12 cellular contexts compared by ENCODE assay signal in genomic region chr21:38809170-38809878, GRCh38. TPM values are rescaled to one million over a fixed set of nuclear protein-coding genes. Genes with fewer than 3 reads are reported as not detected.
A peak's percentile ranks its signal among the peaks of the same experiment; 100 is the strongest.
DNase-seq lines count a peak whose midpoint lies in the region; ATAC-seq, FAIRE-seq and TF ChIP-seq lines count a peak whose summit lies in the region.
"Had no signal": no experiment of that assay in that cellular context is flagged by ENCODE, and none has a peak within 500 bp of the region (broad histone marks: within the 10 kb centered on the region; RNA-seq: fewer than 3 reads in every experiment).

No MANE protein-coding gene starts in this region.

- POLR2A ChIA-PET in HepG2 (lab: Yijun Ruan, JAX), result interaction anchor here (0.6 to 3.5 kb wide), 7 partner anchors 9 to 275 kb away, joined by 3 to 33 read pairs (median 5); no protein-coding TSS in a partner anchor

- peak overlapping the region; percentile 97 for H3K9ac ChIP-seq in HepG2 (ENCODE audit: insufficient read depth, low read depth, low read length)

- intact Hi-C loops in ascending aorta (cut with DNase I) (loop anchor here (2.0 to 5.0 kb wide), 7 partner anchors 13 to 322 kb away; no protein-coding TSS in a partner anchor), HepG2 (cut with micrococcal nuclease; ENCODE audit: unreplicated experiment) (loop anchor here (5.0 to 10.0 kb wide), 2 partner anchors 223 to 325 kb away; no protein-coding TSS in a partner anchor), testis (cut with DNase I; ENCODE audit: low total_unique reads) (no loop called here)

- H3K27me3 ChIP-seq in ascending aorta, result no peaks in the 10 kb centered on the region
- no peaks in the 10 kb centered on the region; a peak in 1 of 5 replicates for H3K27me3 ChIP-seq in HepG2 (ENCODE audit: control insufficient read depth in 1 of 2, insufficient read depth in 2 of 2, low read length in 2 of 2)
- no peaks in the 10 kb centered on the region for H3K27me3 ChIP-seq in testis

- CTCF ChIA-PET in HepG2 (lab: Yijun Ruan, JAX; ENCODE audit: low intra/inter-chr PET ratio, low total read pairs), result no interaction called here

- DNase-seq in SIG-M5 treated with dmso at 0.1 percent for 504 hours (lab: John Stamatoyannopoulos, UW; ENCODE audit: unreplicated experiment) (peak; percentile 74), SIG-M5 (lab: John Stamatoyannopoulos, UW) (no peak), ascending aorta (ENCODE audit: low spot score in 2 of 2) (no peak), HepG2 (ENCODE audit: low spot score) (no peak), testis (no peak)
- DNase-seq: 8988T; activated T-cell treated with anti-CD3 and anti-CD28 coated beads, Interleukin-2, amount 50 U/mL, for 1 hour; nephron progenitor cell had no signal

- FAIRE-seq in HepG2 (lab: Jason Lieb, UNC), result no peak
- FAIRE-seq: endometrium had no signal

- in situ Hi-C loops in HepG2 (cut with HindIII; ENCODE audit: extremely low pct_ligation_motif_present, low pct_unique_long_range_greater_than_20kb), result loop anchor here (10.0 kb wide), 1 partner anchor 315 kb away; no protein-coding TSS in a partner anchor

- 64% methylated on average over 2 of the region's 2 CpGs for WGBS in HepG2 (ENCODE audit: low lambda C conversion rate)
- 73 to 75% methylated on average over 2 of the region's 2 CpGs for WGBS in testis, 2 donors

- H3K27ac ChIP-seq in ascending aorta (peak overlapping the region; percentile 99), HepG2 (ENCODE audit: extremely low read length, insufficient read depth, low read length) (peak overlapping the region; percentile 51), testis (peak overlapping the region; percentile 31 to 39)

- no peak overlapping the region for H2AFZ ChIP-seq in HepG2 (ENCODE audit: low read length)

- H3K4me1 ChIP-seq in ascending aorta (peaks cover 10 to 50% of the 10 kb centered on the region in 2 donors), HepG2 (ENCODE audit: insufficient read depth, low read length) (peaks cover 76% of the 10 kb centered on the region), testis (peaks cover 8% of the 10 kb centered on the region)

- no peak for TF ChIP-seq RAD21 in HepG2 (CRISPR knock-in tag; IDR thresholded peaks at IDR 0.05)

- H3K4me2 ChIP-seq in HepG2 (ENCODE audit: low read depth, low read length), result peak overlapping the region; percentile 85

- no TSS peak for BruUV-seq in HepG2 (replicated peaks; lab: Mats Ljungman, UMichigan)

- no peaks in the 10 kb centered on the region for H3K9me3 ChIP-seq in ascending aorta
- no peaks in the 10 kb centered on the region for H3K9me3 ChIP-seq in HepG2 (ENCODE audit: low read length)
- H3K9me3 ChIP-seq in testis, result no peaks in the 10 kb centered on the region

- ATAC-seq in HepG2 (no peak), HG03460 (IDR thresholded peaks at IDR 0.05; ENCODE audit: unreplicated experiment) (no peak), HG03457 (IDR thresholded peaks at IDR 0.05; ENCODE audit: unreplicated experiment) (no peak), HG03469 (IDR thresholded peaks at IDR 0.05; ENCODE audit: unreplicated experiment) (no peak)

- TF ChIP-seq POLR2A in HepG2 (IDR thresholded peaks at IDR 0.05; ENCODE audit: insufficient read depth in 1 of 2, low read depth in 2 of 2, low read length in 2 of 2) (peak in 1 of 2 experiments; percentile 18; a peak in 2 of 4 replicates), testis (IDR thresholded peaks at IDR 0.05) (no peak)

- TF ChIP-seq CTCF in ascending aorta (IDR thresholded peaks at IDR 0.05), result no peak
- TF ChIP-seq CTCF in HepG2 (CRISPR knock-in tag; IDR thresholded peaks at IDR 0.05), result no peak
- no peak for TF ChIP-seq CTCF in testis (IDR thresholded peaks at IDR 0.05)

- TF ChIP-seq EP300 in HepG2 (IDR thresholded peaks at IDR 0.05; ENCODE audit: low read depth in 2 of 2, low read length in 2 of 2) (no peak), HepG2 (CRISPR knock-in tag; IDR thresholded peaks at IDR 0.05; ENCODE audit: borderline replicate concordance) (no peak)

- peaks cover 75% of the 10 kb centered on the region for H3K79me2 ChIP-seq in HepG2 (ENCODE audit: insufficient read depth, low read length)

- peaks cover 22 to 44% of the 10 kb centered on the region in 2 donors for H3K36me3 ChIP-seq in ascending aorta
- H3K36me3 ChIP-seq in HepG2 (replicated peaks in 1 of 2; ENCODE audit: control insufficient read depth in 1 of 2, insufficient read depth in 2 of 2, low read length in 2 of 2), result peaks cover 16 to 51% of the 10 kb centered on the region in 2 experiments
- no peaks in the 10 kb centered on the region for H3K36me3 ChIP-seq in testis (ENCODE audit: low read depth, missing control alignments)

- H3K4me3 ChIP-seq in ascending aorta, result peak overlapping the region; percentile 91 to 100
- peak overlapping the region; percentile 88 to 98 (median 96); a peak in 5 of 6 replicates for H3K4me3 ChIP-seq in HepG2 (replicated peaks in 1 of 3; ENCODE audit: insufficient read depth in 1 of 3, low read depth in 2 of 3, low read length in 3 of 3)
- H3K4me3 ChIP-seq in testis, result no peak overlapping the region

- peaks cover 53% of the 10 kb centered on the region for H4K20me1 ChIP-seq in HepG2 (ENCODE audit: insufficient read depth, low read length)

TF ChIP-seq in HepG2, 621 proteins besides CTCF, POLR2A, EP300 and RAD21 (continues in another document):
- TF ChIP-seq ZNF20 (CRISPR knock-in tag; IDR thresholded peaks at IDR 0.05) (no peak), SAP130 (CRISPR knock-in tag; IDR thresholded peaks at IDR 0.05; ENCODE audit: low read depth) (peak; percentile 13; the same call in 1 of the 2 replicates), RBFOX2 (IDR thresholded peaks at IDR 0.05; ENCODE audit: low read depth, low read length) (peak; percentile 39)
- TF ChIP-seq, protein P1, sequence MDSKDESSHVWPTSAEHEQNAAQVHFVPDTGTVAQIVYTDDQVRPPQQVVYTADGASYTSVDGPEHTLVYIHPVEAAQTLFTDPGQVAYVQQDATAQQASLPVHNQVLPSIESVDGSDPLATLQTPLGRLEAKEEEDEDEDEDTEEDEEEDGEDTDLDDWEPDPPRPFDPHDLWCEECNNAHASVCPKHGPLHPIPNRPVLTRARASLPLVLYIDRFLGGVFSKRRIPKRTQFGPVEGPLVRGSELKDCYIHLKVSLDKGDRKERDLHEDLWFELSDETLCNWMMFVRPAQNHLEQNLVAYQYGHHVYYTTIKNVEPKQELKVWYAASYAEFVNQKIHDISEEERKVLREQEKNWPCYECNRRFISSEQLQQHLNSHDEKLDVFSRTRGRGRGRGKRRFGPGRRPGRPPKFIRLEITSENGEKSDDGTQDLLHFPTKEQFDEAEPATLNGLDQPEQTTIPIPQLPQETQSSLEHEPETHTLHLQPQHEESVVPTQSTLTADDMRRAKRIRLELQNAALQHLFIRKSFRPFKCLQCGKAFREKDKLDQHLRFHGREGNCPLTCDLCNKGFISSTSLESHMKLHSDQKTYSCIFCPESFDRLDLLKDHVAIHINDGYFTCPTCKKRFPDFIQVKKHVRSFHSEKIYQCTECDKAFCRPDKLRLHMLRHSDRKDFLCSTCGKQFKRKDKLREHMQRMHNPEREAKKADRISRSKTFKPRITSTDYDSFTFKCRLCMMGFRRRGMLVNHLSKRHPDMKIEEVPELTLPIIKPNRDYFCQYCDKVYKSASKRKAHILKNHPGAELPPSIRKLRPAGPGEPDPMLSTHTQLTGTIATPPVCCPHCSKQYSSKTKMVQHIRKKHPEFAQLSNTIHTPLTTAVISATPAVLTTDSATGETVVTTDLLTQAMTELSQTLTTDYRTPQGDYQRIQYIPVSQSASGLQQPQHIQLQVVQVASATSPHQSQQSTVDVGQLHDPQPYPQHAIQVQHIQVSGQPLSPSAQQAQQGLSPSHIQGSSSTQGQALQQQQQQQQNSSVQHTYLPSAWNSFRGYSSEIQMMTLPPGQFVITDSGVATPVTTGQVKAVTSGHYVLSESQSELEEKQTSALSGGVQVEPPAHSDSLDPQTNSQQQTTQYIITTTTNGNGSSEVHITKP (CRISPR knock-in tag; IDR thresholded peaks at IDR 0.05; ENCODE audit: low read depth), result no peak

RNA-seq across cellular contexts. Expression of gene ETS2, which starts 3.6 kb away (rescaled TPM):
- 113 TPM for total RNA-seq in ascending aorta
- 24.6 and 28.2 TPM in 2 replicates for total RNA-seq in HepG2 (2016; rRNA removed; fragmentation: Illumina TruSeq; extraction: Trizol)
- 3.8 and 4.0 TPM in 2 replicates for total RNA-seq in HepG2 (2016; cell fraction: cytosol; rRNA removed; fragmentation: Illumina TruSeq; extraction: Trizol; ENCODE audit: low read depth)
- 23.9 and 25.8 TPM in 2 replicates for total RNA-seq in HepG2 (2016; cell fraction: insoluble cytoplasmic fraction; rRNA removed; fragmentation: Illumina TruSeq; extraction: Trizol)
- total RNA-seq in HepG2 (2016; cell fraction: membrane; rRNA removed; fragmentation: Illumina TruSeq; extraction: Trizol), result 12.7 and 13.7 TPM in 2 replicates
- total RNA-seq in HepG2 (2016; cell fraction: nucleus; rRNA removed; fragmentation: Illumina TruSeq; extraction: Trizol), result 18.7 and 22.0 TPM in 2 replicates
- polyA plus RNA-seq in HepG2 (2011; rRNA removed), result 64.4 and 71.4 TPM in 2 replicates
- 35.2 and 41.5 TPM in 2 replicates for polyA plus RNA-seq in HepG2 (2011; cell fraction: cytosol; rRNA removed)
- 84.4 and 87.5 TPM in 2 replicates for polyA plus RNA-seq in HepG2 (2011; cell fraction: nucleus; rRNA removed)
- 88.7 and 93.9 TPM in 2 replicates for polyA plus RNA-seq in HepG2 (2012)
- polyA plus RNA-seq in HepG2 (2016; cell fraction: cytosol; fragmentation: Illumina TruSeq; extraction: Trizol; ENCODE audit: low read depth), result 4.9 and 5.3 TPM in 2 replicates
- polyA plus RNA-seq in HepG2 (2016; cell fraction: insoluble cytoplasmic fraction; fragmentation: Illumina TruSeq; extraction: Trizol; ENCODE audit: low read depth), result 32.4 and 34.7 TPM in 2 replicates
- polyA plus RNA-seq in HepG2 (2016; cell fraction: membrane; fragmentation: Illumina TruSeq; extraction: Trizol; ENCODE audit: low read depth), result 11.1 and 13.2 TPM in 2 replicates
- 37.6 and 39.9 TPM in 2 replicates for polyA plus RNA-seq in HepG2 (2016; cell fraction: nucleus; fragmentation: Illumina TruSeq; extraction: Trizol; ENCODE audit: insufficient read depth, low read depth)
- 29.2 and 54.2 TPM in 2 replicates for polyA minus RNA-seq in HepG2 (2011; rRNA and poly(A)+ RNA removed; ENCODE audit: low replicate concordance)
- polyA minus RNA-seq in HepG2 (2011; cell fraction: cytosol; rRNA and poly(A)+ RNA removed), result 54.7 and 59.7 TPM in 2 replicates
- polyA minus RNA-seq in HepG2 (2011; cell fraction: nucleus; rRNA and poly(A)+ RNA removed), result 39.1 and 52.8 TPM in 2 replicates
- total RNA-seq in testis, result 10 to 100 TPM; 13.3 to 19.8 TPM
- 16.2 TPM for polyA plus RNA-seq in testis (ENCODE audit: insufficient read depth, low read depth, low replicate concordance)

Comparison
In these comparisons a context has a peak if more than half of its experiments do, and no peak if none do; other contexts are left out.
1. H3K27ac ChIP-seq: peak in every context shown above with its lines; median percentile 99 in ascending aorta; 51 in HepG2; 35 in testis.
2. H3K4me3 ChIP-seq: peak in ascending aorta (2 of 2) and HepG2 (3 of 3); none in testis (0 of 2).